ENCODE assay signal across 8 cellular contexts in the genomic region with DNA sequence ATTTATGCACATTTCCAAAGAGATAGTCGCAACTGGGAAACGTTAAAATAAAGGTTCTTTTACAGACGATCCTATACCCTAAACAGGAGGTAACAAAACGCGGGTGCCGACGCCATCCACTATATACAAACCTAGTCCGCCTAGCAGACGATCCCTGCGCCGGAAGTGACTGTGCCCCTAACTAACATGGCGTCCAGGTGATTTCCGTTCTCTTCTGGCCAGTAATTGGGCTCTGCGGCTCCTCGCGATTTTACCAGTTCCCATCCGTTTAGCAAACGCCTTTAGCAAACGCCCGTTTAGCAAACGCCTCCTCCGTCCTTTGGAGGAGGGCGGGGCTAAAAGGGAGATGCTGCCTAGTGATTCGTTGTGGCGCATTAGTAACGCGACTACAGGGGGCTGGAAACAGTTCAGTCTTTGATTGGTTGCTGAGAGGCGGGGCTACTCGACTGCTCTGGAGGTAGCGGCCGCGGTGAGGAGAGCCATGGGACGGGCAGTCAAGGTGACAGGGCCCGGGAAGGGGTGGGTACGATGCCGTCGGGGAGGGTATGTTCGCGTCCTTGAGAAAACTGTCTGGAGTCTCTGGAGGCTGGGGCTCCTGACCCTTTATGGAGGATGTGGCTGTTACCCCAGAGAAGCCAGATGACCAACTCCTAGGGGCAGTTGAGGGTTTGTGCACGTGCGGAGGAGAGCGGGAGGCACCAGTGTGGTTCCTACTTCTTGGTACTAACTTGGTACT. TPM values are rescaled to one million over a fixed set of nuclear protein-coding genes. Genes with fewer than 3 reads are reported as not detected.
DNase-seq lines count a peak whose midpoint lies in the region; ATAC-seq and TF ChIP-seq lines count a peak whose summit lies in the region.

A gene (plus strand): TSS at position 405 of the 736 bp plus-strand sequence. CDS start 77 bp downstream, at position 482.

- TF ChIP-seq CTCF in AG04450 (IDR thresholded peaks at IDR 0.05; ENCODE audit: low read depth, low read length) (0 out of 2 replicates have a peak, but pooled peaks have one; percentile 3), WTC11 (IDR thresholded peaks at IDR 0.05) (no peak)

- no peak within 1 kb of the TSS for H3K27ac ChIP-seq in AG04450 (ENCODE audit: low read depth, low read length)
- peak within 1 kb of the TSS; percentile 86 for H3K27ac ChIP-seq in caudate nucleus (ENCODE audit: low read depth, low read length)

- H3K4me3 ChIP-seq in AG04450 (ENCODE audit: low read depth, low read length), result peak within 1 kb of the TSS; percentile 78

- ATAC-seq in GM18909 (IDR thresholded peaks at IDR 0.05; ENCODE audit: poor library complexity, unreplicated experiment), result peak; percentile 98
- ATAC-seq in HG03175 (IDR thresholded peaks at IDR 0.05; ENCODE audit: unreplicated experiment), result peak; percentile 98
- peak; percentile 98 for ATAC-seq in WTC11

- H3K4me1 Mint-ChIP-seq in WTC11 (peaks cover 11% of the 10 kb centered on the region), immature natural killer cell (peaks cover 28 to 48% of the 10 kb centered on the region in 2 donors)

- H3K9me3 ChIP-seq in AG04450 (ENCODE audit: control insufficient read depth, insufficient read depth, low read length), result no peaks in the 10 kb centered on the region

- H3K36me3 Mint-ChIP-seq in WTC11 (no peaks in the 10 kb centered on the region), immature natural killer cell (no peaks in the 10 kb centered on the region)

- no peaks in the 10 kb centered on the region for H3K27me3 ChIP-seq in AG04450 (ENCODE audit: control insufficient read depth, insufficient read depth, low read length)

- H3K27me3 Mint-ChIP-seq in WTC11 (ENCODE audit: low read depth) (no peaks in the 10 kb centered on the region), immature natural killer cell (ENCODE audit: low read depth in 3 of 3) (peaks cover 1 to 4% (median 3%) of the 10 kb centered on the region in 3 donors)

- peak within 1 kb of the TSS; percentile 94 for H3K27ac Mint-ChIP-seq in WTC11
- peak within 1 kb of the TSS; percentile 93 to 98 (median 94) for H3K27ac Mint-ChIP-seq in immature natural killer cell

- DNase-seq in AG04450 (ENCODE audit: low read depth, low spot score), result peak; percentile 96
- DNase-seq in NCI-H226, result peak; percentile 100
- DNase-seq in WTC11 (ENCODE audit: low spot score), result peak; percentile 97
- DNase-seq in caudate nucleus (lab: John Stamatoyannopoulos, UW), result peak; percentile 77 to 99 (median 96)
- peak; percentile 95 to 97 (median 97) for DNase-seq in immature natural killer cell
- DNase-seq in smooth muscle cell of the brain vasculature (ENCODE audit: low read depth, low spot score), result peak; percentile 98

- H3K4me3 Mint-ChIP-seq in WTC11 (peak within 1 kb of the TSS; percentile 97), immature natural killer cell (peak within 1 kb of the TSS; percentile 93 to 99 (median 96))

- peaks cover 3% of the 10 kb centered on the region; the same call in 1 of the 2 replicates for H3K9me3 Mint-ChIP-seq in WTC11
- H3K9me3 Mint-ChIP-seq in immature natural killer cell, result no peaks in the 10 kb centered on the region

- POLR2A ChIA-PET in AG04450 (lab: Yijun Ruan, JAX), result no interaction called here
- POLR2A ChIA-PET in WTC11 (lab: Charles Lee), result no interaction called here

- CTCF ChIA-PET in AG04450 (lab: Charles Lee), result no interaction called here
- CTCF ChIA-PET in WTC11 (lab: Charles Lee), result no interaction called here

TF ChIP-seq in WTC11, 78 proteins besides CTCF, POLR2A, EP300 and RAD21:
- peak; percentile 67; the same call in 1 of the 2 replicates for TF ChIP-seq FOXK1 (CRISPR knock-in tag; IDR thresholded peaks at IDR 0.05)
- TF ChIP-seq, protein P1, sequence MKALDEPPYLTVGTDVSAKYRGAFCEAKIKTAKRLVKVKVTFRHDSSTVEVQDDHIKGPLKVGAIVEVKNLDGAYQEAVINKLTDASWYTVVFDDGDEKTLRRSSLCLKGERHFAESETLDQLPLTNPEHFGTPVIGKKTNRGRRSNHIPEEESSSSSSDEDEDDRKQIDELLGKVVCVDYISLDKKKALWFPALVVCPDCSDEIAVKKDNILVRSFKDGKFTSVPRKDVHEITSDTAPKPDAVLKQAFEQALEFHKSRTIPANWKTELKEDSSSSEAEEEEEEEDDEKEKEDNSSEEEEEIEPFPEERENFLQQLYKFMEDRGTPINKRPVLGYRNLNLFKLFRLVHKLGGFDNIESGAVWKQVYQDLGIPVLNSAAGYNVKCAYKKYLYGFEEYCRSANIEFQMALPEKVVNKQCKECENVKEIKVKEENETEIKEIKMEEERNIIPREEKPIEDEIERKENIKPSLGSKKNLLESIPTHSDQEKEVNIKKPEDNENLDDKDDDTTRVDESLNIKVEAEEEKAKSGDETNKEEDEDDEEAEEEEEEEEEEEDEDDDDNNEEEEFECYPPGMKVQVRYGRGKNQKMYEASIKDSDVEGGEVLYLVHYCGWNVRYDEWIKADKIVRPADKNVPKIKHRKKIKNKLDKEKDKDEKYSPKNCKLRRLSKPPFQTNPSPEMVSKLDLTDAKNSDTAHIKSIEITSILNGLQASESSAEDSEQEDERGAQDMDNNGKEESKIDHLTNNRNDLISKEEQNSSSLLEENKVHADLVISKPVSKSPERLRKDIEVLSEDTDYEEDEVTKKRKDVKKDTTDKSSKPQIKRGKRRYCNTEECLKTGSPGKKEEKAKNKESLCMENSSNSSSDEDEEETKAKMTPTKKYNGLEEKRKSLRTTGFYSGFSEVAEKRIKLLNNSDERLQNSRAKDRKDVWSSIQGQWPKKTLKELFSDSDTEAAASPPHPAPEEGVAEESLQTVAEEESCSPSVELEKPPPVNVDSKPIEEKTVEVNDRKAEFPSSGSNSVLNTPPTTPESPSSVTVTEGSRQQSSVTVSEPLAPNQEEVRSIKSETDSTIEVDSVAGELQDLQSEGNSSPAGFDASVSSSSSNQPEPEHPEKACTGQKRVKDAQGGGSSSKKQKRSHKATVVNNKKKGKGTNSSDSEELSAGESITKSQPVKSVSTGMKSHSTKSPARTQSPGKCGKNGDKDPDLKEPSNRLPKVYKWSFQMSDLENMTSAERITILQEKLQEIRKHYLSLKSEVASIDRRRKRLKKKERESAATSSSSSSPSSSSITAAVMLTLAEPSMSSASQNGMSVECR (CRISPR knock-in tag; IDR thresholded peaks at IDR 0.05; ENCODE audit: borderline replicate concordance), result peak; percentile 32; the same call in 1 of the 2 replicates
- TF ChIP-seq SP1 (CRISPR knock-in tag; conservative IDR thresholded peaks at IDR 0.05), result peak; percentile 77
- TF ChIP-seq NFYB (CRISPR knock-in tag; conservative IDR thresholded peaks at IDR 0.05; ENCODE audit: low read depth), result peak; percentile 73
- TF ChIP-seq, protein P2, sequence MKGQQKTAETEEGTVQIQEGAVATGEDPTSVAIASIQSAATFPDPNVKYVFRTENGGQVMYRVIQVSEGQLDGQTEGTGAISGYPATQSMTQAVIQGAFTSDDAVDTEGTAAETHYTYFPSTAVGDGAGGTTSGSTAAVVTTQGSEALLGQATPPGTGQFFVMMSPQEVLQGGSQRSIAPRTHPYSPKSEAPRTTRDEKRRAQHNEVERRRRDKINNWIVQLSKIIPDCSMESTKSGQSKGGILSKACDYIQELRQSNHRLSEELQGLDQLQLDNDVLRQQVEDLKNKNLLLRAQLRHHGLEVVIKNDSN (CRISPR knock-in tag; IDR thresholded peaks at IDR 0.05), result no peak
- TF ChIP-seq MYBL2 (CRISPR knock-in tag; IDR thresholded peaks at IDR 0.05), result 0 out of 2 replicates have a peak, but pooled peaks have one; percentile 66
- TF ChIP-seq ETV6 (CRISPR knock-in tag; IDR thresholded peaks at IDR 0.05), result peak; percentile 73
- TF ChIP-seq SMAD4 (CRISPR knock-in tag; IDR thresholded peaks at IDR 0.05), result no peak
- TF ChIP-seq, protein P3, sequence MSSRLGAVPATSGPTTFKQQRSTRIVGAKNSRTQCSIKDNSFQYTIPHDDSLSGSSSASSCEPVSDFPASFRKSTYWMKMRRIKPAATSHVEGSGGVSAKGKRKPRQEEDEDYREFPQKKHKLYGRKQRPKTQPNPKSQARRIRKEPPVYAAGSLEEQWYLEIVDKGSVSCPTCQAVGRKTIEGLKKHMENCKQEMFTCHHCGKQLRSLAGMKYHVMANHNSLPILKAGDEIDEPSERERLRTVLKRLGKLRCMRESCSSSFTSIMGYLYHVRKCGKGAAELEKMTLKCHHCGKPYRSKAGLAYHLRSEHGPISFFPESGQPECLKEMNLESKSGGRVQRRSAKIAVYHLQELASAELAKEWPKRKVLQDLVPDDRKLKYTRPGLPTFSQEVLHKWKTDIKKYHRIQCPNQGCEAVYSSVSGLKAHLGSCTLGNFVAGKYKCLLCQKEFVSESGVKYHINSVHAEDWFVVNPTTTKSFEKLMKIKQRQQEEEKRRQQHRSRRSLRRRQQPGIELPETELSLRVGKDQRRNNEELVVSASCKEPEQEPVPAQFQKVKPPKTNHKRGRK (CRISPR knock-in tag; IDR thresholded peaks at IDR 0.05; ENCODE audit: borderline replicate concordance), result no peak
- peak; percentile 70; the same call in 1 of the 2 replicates for TF ChIP-seq CREM (CRISPR knock-in tag; IDR thresholded peaks at IDR 0.05)
- TF ChIP-seq, protein P4, sequence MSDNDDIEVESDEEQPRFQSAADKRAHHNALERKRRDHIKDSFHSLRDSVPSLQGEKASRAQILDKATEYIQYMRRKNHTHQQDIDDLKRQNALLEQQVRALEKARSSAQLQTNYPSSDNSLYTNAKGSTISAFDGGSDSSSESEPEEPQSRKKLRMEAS (CRISPR knock-in tag; IDR thresholded peaks at IDR 0.05), result peak; percentile 54; the same call in 1 of the 2 replicates
- TF ChIP-seq, protein P5, sequence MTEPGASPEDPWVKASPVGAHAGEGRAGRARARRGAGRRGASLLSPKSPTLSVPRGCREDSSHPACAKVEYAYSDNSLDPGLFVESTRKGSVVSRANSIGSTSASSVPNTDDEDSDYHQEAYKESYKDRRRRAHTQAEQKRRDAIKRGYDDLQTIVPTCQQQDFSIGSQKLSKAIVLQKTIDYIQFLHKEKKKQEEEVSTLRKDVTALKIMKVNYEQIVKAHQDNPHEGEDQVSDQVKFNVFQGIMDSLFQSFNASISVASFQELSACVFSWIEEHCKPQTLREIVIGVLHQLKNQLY (CRISPR knock-in tag; IDR thresholded peaks at IDR 0.05), result no peak
TF ChIP-seq in WTC11: peak in this region for 8.

RNA-seq across cellular contexts. Expression of the gene that starts here (rescaled TPM):
- polyA plus RNA-seq in AG04450 (2011; rRNA removed) (3.4 and 4.3 TPM in 2 replicates), immature natural killer cell (1 to 10 TPM; 5.0 to 8.7 (median 6.7) TPM)
- 0.74 and 1.5 TPM in 2 replicates for polyA minus RNA-seq in AG04450 (2011; rRNA and poly(A)+ RNA removed)
- 11.1 to 13.0 TPM (median 11.2 TPM) in 3 replicates for total RNA-seq in WTC11 (2021)
